ENCODE assay signal across 8 cellular contexts in genomic region chr1:115648717-115649691, GRCh38. TPM values are rescaled to one million over a fixed set of nuclear protein-coding genes. Genes with fewer than 3 reads are reported as not detected.
DNase-seq lines count a peak whose midpoint lies in the region; ATAC-seq and TF ChIP-seq lines count a peak whose summit lies in the region.

No MANE protein-coding gene starts in this region.

- 67 to 80% methylated on average over 13 of the region's 13 CpGs for WGBS in tibial nerve, 2 donors

- H3K36me3 Mint-ChIP-seq in activated naive CD8-positive, alpha-beta T cell treated with anti-CD3 and anti-CD28 coated beads, Interleukin-2, amount 50 U/mL, for 24 hours (ENCODE audit: low read depth), result no peaks in the 10 kb centered on the region

- no peaks in the 10 kb centered on the region for H3K9me3 ChIP-seq in tibial nerve

- peaks cover 0 to 37% (median 0%) of the 10 kb centered on the region in 4 donors for H3K4me1 ChIP-seq in tibial nerve

- H3K36me3 ChIP-seq in tibial nerve, result peaks cover 0 to 24% (median 0%) of the 10 kb centered on the region in 3 donors

- H3K27me3 ChIP-seq in tibial nerve, result no peaks in the 10 kb centered on the region

- H3K4me3 ChIP-seq in tibial nerve, result no peak overlapping the region

- peak; percentile 79 for DNase-seq in GM10266 (ENCODE audit: extremely low spot score)
- no peak for DNase-seq in activated naive CD8-positive, alpha-beta T cell treated with anti-CD3 and anti-CD28 coated beads, Interleukin-2, amount 50 U/mL, for 24 hours
- no peak for DNase-seq in tibial nerve (ENCODE audit: low spot score in 2 of 2)
- DNase-seq in epidermal melanocyte (ENCODE audit: insufficient read length, low spot score), result no peak
- no peak for DNase-seq in AML-193 (lab: John Stamatoyannopoulos, UW)
- DNase-seq in activated CD8-positive, alpha-beta memory T cell treated with anti-CD3 and anti-CD28 coated beads, Interleukin-2, amount 50 U/mL, for 48 hours, result no peak

- H3K27ac Mint-ChIP-seq in activated naive CD8-positive, alpha-beta T cell treated with anti-CD3 and anti-CD28 coated beads, Interleukin-2, amount 50 U/mL, for 24 hours, result no peak overlapping the region

- no peaks in the 10 kb centered on the region for H3K9me3 Mint-ChIP-seq in activated naive CD8-positive, alpha-beta T cell treated with anti-CD3 and anti-CD28 coated beads, Interleukin-2, amount 50 U/mL, for 24 hours

- no peak overlapping the region for H3K4me3 Mint-ChIP-seq in activated naive CD8-positive, alpha-beta T cell treated with anti-CD3 and anti-CD28 coated beads, Interleukin-2, amount 50 U/mL, for 24 hours

- TF ChIP-seq CTCF in GM10266 (IDR thresholded peaks at IDR 0.05; ENCODE audit: control insufficient read depth, insufficient read depth, low read depth, missing control alignments) (no peak), tibial nerve (IDR thresholded peaks at IDR 0.05) (no peak)

- no peak for TF ChIP-seq POLR2A in tibial nerve (IDR thresholded peaks at IDR 0.05)

- H3K27me3 Mint-ChIP-seq in activated naive CD8-positive, alpha-beta T cell treated with anti-CD3 and anti-CD28 coated beads, Interleukin-2, amount 50 U/mL, for 24 hours, result peaks cover 7% of the 10 kb centered on the region

- H3K27ac ChIP-seq in tibial nerve, result no peak overlapping the region

- TF ChIP-seq EP300 in tibial nerve (IDR thresholded peaks at IDR 0.05), result no peak

- peaks cover 7% of the 10 kb centered on the region for H3K4me1 Mint-ChIP-seq in activated naive CD8-positive, alpha-beta T cell treated with anti-CD3 and anti-CD28 coated beads, Interleukin-2, amount 50 U/mL, for 24 hours

- ATAC-seq in GM19372 (IDR thresholded peaks at IDR 0.05; ENCODE audit: low read depth, unreplicated experiment) (peak; percentile 80), HG03159 (IDR thresholded peaks at IDR 0.05; ENCODE audit: unreplicated experiment) (peak; percentile 92)
- peak; percentile 73 for ATAC-seq in activated naive CD8-positive, alpha-beta T cell treated with anti-CD3 and anti-CD28 coated beads, Interleukin-2, amount 50 U/mL, for 24 hours

RNA-seq across cellular contexts. Expression of gene VANGL1, which starts 7.2 kb away (rescaled TPM):
- 1 to 10 TPM; 4.5 to 8.8 (median 6.8) TPM for total RNA-seq in tibial nerve
